ENCODE assay signal across 1 cellular context in genomic region chr2:189762551-189763298, GRCh38.
TF ChIP-seq lines count a peak whose summit lies in the region.

A gene with protein sequence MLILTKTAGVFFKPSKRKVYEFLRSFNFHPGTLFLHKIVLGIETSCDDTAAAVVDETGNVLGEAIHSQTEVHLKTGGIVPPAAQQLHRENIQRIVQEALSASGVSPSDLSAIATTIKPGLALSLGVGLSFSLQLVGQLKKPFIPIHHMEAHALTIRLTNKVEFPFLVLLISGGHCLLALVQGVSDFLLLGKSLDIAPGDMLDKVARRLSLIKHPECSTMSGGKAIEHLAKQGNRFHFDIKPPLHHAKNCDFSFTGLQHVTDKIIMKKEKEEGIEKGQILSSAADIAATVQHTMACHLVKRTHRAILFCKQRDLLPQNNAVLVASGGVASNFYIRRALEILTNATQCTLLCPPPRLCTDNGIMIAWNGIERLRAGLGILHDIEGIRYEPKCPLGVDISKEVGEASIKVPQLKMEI (minus strand): TSS chr2:189762792. CDS start chr2:189761640, 1,152 bp downstream.

TF ChIP-seq in HepG2, 621 proteins besides CTCF, POLR2A, EP300 and RAD21 (continued from another document and continues in another):
- TF ChIP-seq, protein P1, sequence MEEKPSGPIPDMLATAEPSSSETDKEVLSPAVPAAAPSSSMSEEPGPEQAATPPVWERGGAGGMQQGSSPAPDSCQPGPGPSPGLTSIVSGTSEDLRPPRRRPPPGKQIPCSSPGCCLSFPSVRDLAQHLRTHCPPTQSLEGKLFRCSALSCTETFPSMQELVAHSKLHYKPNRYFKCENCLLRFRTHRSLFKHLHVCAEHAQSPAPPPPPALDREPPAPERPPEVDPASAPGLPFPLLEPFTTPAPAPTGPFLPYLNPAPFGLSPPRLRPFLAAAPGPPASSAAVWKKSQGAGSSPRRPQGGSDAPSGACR (CRISPR knock-in tag; IDR thresholded peaks at IDR 0.05) = peak; percentile 73; the same call in 1 of the 2 replicates
- no peak for TF ChIP-seq HOXA5 (CRISPR knock-in tag; IDR thresholded peaks at IDR 0.05)
- peak; percentile 100 for TF ChIP-seq MYPOP (CRISPR knock-in tag; IDR thresholded peaks at IDR 0.05)
- TF ChIP-seq TGIF2 (CRISPR knock-in tag; IDR thresholded peaks at IDR 0.05) = 0 out of 2 replicates have a peak, but pooled peaks have one; percentile 64
- TF ChIP-seq HMG20B (CRISPR knock-in tag; conservative IDR thresholded peaks at IDR 0.05) = peak; percentile 40; the same call in 1 of the 2 replicates
- TF ChIP-seq, protein P2, sequence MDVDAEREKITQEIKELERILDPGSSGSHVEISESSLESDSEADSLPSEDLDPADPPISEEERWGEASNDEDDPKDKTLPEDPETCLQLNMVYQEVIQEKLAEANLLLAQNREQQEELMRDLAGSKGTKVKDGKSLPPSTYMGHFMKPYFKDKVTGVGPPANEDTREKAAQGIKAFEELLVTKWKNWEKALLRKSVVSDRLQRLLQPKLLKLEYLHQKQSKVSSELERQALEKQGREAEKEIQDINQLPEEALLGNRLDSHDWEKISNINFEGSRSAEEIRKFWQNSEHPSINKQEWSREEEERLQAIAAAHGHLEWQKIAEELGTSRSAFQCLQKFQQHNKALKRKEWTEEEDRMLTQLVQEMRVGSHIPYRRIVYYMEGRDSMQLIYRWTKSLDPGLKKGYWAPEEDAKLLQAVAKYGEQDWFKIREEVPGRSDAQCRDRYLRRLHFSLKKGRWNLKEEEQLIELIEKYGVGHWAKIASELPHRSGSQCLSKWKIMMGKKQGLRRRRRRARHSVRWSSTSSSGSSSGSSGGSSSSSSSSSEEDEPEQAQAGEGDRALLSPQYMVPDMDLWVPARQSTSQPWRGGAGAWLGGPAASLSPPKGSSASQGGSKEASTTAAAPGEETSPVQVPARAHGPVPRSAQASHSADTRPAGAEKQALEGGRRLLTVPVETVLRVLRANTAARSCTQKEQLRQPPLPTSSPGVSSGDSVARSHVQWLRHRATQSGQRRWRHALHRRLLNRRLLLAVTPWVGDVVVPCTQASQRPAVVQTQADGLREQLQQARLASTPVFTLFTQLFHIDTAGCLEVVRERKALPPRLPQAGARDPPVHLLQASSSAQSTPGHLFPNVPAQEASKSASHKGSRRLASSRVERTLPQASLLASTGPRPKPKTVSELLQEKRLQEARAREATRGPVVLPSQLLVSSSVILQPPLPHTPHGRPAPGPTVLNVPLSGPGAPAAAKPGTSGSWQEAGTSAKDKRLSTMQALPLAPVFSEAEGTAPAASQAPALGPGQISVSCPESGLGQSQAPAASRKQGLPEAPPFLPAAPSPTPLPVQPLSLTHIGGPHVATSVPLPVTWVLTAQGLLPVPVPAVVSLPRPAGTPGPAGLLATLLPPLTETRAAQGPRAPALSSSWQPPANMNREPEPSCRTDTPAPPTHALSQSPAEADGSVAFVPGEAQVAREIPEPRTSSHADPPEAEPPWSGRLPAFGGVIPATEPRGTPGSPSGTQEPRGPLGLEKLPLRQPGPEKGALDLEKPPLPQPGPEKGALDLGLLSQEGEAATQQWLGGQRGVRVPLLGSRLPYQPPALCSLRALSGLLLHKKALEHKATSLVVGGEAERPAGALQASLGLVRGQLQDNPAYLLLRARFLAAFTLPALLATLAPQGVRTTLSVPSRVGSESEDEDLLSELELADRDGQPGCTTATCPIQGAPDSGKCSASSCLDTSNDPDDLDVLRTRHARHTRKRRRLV (CRISPR knock-in tag; IDR thresholded peaks at IDR 0.05) = no peak
- peak; percentile 93 for TF ChIP-seq ZNF891 (CRISPR knock-in tag; IDR thresholded peaks at IDR 0.05)
- TF ChIP-seq ZNF451 (CRISPR knock-in tag; IDR thresholded peaks at IDR 0.05) = 0 out of 2 replicates have a peak, but pooled peaks have one; percentile 47
- peak; percentile 65 for TF ChIP-seq ZNF263 (CRISPR knock-in tag; IDR thresholded peaks at IDR 0.05)
- TF ChIP-seq RBM22 (optimal IDR thresholded peaks at IDR 0.05; ENCODE audit: low read length) = peak; percentile 77
- no peak for TF ChIP-seq ZNF329 (CRISPR knock-in tag; IDR thresholded peaks at IDR 0.05; ENCODE audit: low read depth)
- peak; percentile 49 for TF ChIP-seq DBP (CRISPR knock-in tag; IDR thresholded peaks at IDR 0.05; ENCODE audit: not compliant biosample characterization)
- peak; percentile 52; the same call in 1 of the 2 replicates for TF ChIP-seq BRD4 (CRISPR knock-in tag; IDR thresholded peaks at IDR 0.05)
- no peak for TF ChIP-seq ZNF44 (CRISPR knock-in tag; IDR thresholded peaks at IDR 0.05)
- no peak for TF ChIP-seq HOXA7 (CRISPR knock-in tag; IDR thresholded peaks at IDR 0.05)
- TF ChIP-seq CC2D1A (CRISPR knock-in tag; IDR thresholded peaks at IDR 0.05) = no peak
- TF ChIP-seq ZNF550 (CRISPR knock-in tag; IDR thresholded peaks at IDR 0.05; ENCODE audit: borderline replicate concordance) = no peak
- peak; percentile 24 for TF ChIP-seq MED8 (CRISPR knock-in tag; IDR thresholded peaks at IDR 0.05; ENCODE audit: insufficient replicate concordance)
- TF ChIP-seq SOX6 (IDR thresholded peaks at IDR 0.05) = no peak
- TF ChIP-seq SOX6 (CRISPR knock-in tag; IDR thresholded peaks at IDR 0.05) = peak; percentile 64
- no peak; the same call in 1 of the 2 replicates for TF ChIP-seq ZNF629 (CRISPR knock-in tag; conservative IDR thresholded peaks at IDR 0.05)
- TF ChIP-seq, protein P3, sequence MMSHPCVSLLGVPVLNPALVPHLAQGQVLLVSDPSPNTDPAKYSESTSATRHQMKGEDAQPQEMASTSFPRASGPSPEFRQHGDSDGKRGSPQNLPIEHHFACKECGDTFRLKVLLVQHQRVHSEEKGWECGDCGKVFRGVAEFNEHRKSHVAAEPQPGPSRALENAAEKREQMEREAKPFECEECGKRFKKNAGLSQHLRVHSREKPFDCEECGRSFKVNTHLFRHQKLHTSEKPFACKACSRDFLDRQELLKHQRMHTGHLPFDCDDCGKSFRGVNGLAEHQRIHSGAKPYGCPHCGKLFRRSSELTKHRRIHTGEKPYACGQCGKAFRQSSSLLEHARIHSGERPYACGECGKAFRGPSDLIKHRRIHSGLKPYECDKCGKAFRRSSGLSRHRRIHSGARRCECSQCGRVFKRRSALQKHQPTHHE (CRISPR knock-in tag; IDR thresholded peaks at IDR 0.05; ENCODE audit: borderline replicate concordance) = peak; percentile 76; the same call in 1 of the 2 replicates
- no peak; the same call in 1 of the 2 replicates for TF ChIP-seq ZNF709 (CRISPR knock-in tag; IDR thresholded peaks at IDR 0.05)
- peak; percentile 86; the same call in 1 of the 2 replicates for TF ChIP-seq POGK (CRISPR knock-in tag; conservative IDR thresholded peaks at IDR 0.05)
- no peak for TF ChIP-seq ZBTB1 (CRISPR knock-in tag; IDR thresholded peaks at IDR 0.05; ENCODE audit: borderline replicate concordance)
- peak; percentile 76 for TF ChIP-seq ETV5 (CRISPR knock-in tag; IDR thresholded peaks at IDR 0.05; ENCODE audit: borderline replicate concordance)
- peak; percentile 94 for TF ChIP-seq TFDP1 (CRISPR knock-in tag; IDR thresholded peaks at IDR 0.05; ENCODE audit: borderline replicate concordance)
- peak; percentile 73 for TF ChIP-seq ZNF546 (CRISPR knock-in tag; conservative IDR thresholded peaks at IDR 0.05)
- no peak for TF ChIP-seq MBNL3 (CRISPR knock-in tag; conservative IDR thresholded peaks at IDR 0.05)
- TF ChIP-seq ZNF616 (CRISPR knock-in tag; IDR thresholded peaks at IDR 0.05; ENCODE audit: low read depth) = peak; percentile 72; the same call in 1 of the 2 replicates
- peak; percentile 42; the same call in 1 of the 2 replicates for TF ChIP-seq PITX1 (CRISPR knock-in tag; IDR thresholded peaks at IDR 0.05)
- TF ChIP-seq FOSL2 (CRISPR knock-in tag; IDR thresholded peaks at IDR 0.05) = peak; percentile 74
- TF ChIP-seq ZNF232 (CRISPR knock-in tag; IDR thresholded peaks at IDR 0.05; ENCODE audit: borderline replicate concordance) = peak; percentile 84; the same call in 1 of the 2 replicates
- peak; percentile 38; the same call in 1 of the 2 replicates for TF ChIP-seq ZNF333 (CRISPR knock-in tag; IDR thresholded peaks at IDR 0.05; ENCODE audit: borderline replicate concordance)
- no peak for TF ChIP-seq NFYC (CRISPR knock-in tag; IDR thresholded peaks at IDR 0.05)
- peak; percentile 90 for TF ChIP-seq XRCC5 (optimal IDR thresholded peaks at IDR 0.05; ENCODE audit: low read length)
- peak; percentile 83; the same call in 2 of the 3 replicates for TF ChIP-seq MXI1 (IDR thresholded peaks at IDR 0.05; ENCODE audit: borderline replicate concordance, low read depth, low read length)
- TF ChIP-seq ZNF33A (CRISPR knock-in tag; IDR thresholded peaks at IDR 0.05; ENCODE audit: borderline replicate concordance) = no peak
- TF ChIP-seq ZSCAN29 (CRISPR knock-in tag; conservative IDR thresholded peaks at IDR 0.05) = peak; percentile 48; the same call in 1 of the 2 replicates
- TF ChIP-seq SIX1 (CRISPR knock-in tag; IDR thresholded peaks at IDR 0.05; ENCODE audit: borderline replicate concordance) = no peak; the same call in 1 of the 2 replicates
- TF ChIP-seq ZNF547 (CRISPR knock-in tag; IDR thresholded peaks at IDR 0.05) = peak; percentile 90
- peak; percentile 86 for TF ChIP-seq AHR (CRISPR knock-in tag; IDR thresholded peaks at IDR 0.05)
- TF ChIP-seq ELK4 (CRISPR knock-in tag; IDR thresholded peaks at IDR 0.05; ENCODE audit: borderline replicate concordance) = no peak
- peak; percentile 90 for TF ChIP-seq ZNF7 (CRISPR knock-in tag; IDR thresholded peaks at IDR 0.05)
- TF ChIP-seq, protein P4, sequence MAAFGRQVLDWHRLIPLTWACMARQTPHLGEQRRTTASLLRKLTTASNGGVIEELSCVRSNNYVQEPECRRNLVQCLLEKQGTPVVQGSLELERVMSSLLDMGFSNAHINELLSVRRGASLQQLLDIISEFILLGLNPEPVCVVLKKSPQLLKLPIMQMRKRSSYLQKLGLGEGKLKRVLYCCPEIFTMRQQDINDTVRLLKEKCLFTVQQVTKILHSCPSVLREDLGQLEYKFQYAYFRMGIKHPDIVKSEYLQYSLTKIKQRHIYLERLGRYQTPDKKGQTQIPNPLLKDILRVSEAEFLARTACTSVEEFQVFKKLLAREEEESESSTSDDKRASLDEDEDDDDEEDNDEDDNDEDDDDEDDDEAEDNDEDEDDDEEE (CRISPR knock-in tag; IDR thresholded peaks at IDR 0.05) = no peak
- peak; percentile 53 for TF ChIP-seq ZEB1 (IDR thresholded peaks at IDR 0.05; ENCODE audit: insufficient replicate concordance, low read depth)
- peak; percentile 77; the same call in 1 of the 2 replicates for TF ChIP-seq ZNF766 (CRISPR knock-in tag; IDR thresholded peaks at IDR 0.05; ENCODE audit: borderline replicate concordance)
- TF ChIP-seq, protein P5, sequence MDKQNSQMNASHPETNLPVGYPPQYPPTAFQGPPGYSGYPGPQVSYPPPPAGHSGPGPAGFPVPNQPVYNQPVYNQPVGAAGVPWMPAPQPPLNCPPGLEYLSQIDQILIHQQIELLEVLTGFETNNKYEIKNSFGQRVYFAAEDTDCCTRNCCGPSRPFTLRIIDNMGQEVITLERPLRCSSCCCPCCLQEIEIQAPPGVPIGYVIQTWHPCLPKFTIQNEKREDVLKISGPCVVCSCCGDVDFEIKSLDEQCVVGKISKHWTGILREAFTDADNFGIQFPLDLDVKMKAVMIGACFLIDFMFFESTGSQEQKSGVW (CRISPR knock-in tag; IDR thresholded peaks at IDR 0.05; ENCODE audit: borderline replicate concordance) = no peak
